In genomic region chr6:27133281-27134227, GRCh38 we compare ENCODE assay signal across 8 cellular contexts.
A peak's percentile ranks its signal among the peaks of the same experiment; 100 is the strongest.
DNase-seq lines count a peak whose midpoint lies in the region; FAIRE-seq and TF ChIP-seq lines count a peak whose summit lies in the region.

No MANE protein-coding gene starts in this region.

- H3K4me3 ChIP-seq in A673 (ENCODE audit: low read depth, low read length, poor library complexity, severe bottlenecking) (peak overlapping the region; percentile 59), astrocyte (ENCODE audit: insufficient read depth, low read depth, low read length) (peak overlapping the region; percentile 68), iPS-15b (ENCODE audit: low read depth, low read length) (peak overlapping the region; percentile 87), spleen (peak overlapping the region; percentile 35 to 72 (median 44))

- TF ChIP-seq CTCF in A673 (conservative IDR thresholded peaks at IDR 0.05; ENCODE audit: low read depth, low read length) (no peak), astrocyte (IDR thresholded peaks at IDR 0.05; ENCODE audit: insufficient read depth, low read depth, low read length) (no peak), spleen (IDR thresholded peaks at IDR 0.05 in 8 of 11, conservative IDR thresholded peaks at IDR 0.05 in 3 of 11) (peak in 1 of 11 experiments; percentile 10), GM10266 (IDR thresholded peaks at IDR 0.05; ENCODE audit: control insufficient read depth, insufficient read depth, low read depth, missing control alignments) (no peak)

- H3K9ac ChIP-seq in astrocyte (ENCODE audit: low read length) (peak overlapping the region; percentile 89), iPS-15b (ENCODE audit: low read depth, low read length) (peak overlapping the region; percentile 96)

- BruUV-seq in A673 (replicated peaks; lab: Mats Ljungman, UMichigan), result TSS peak; percentile 94

- peaks cover 13% of the 10 kb centered on the region for H3K4me1 Mint-ChIP-seq in astrocyte (ENCODE audit: low read depth, unreplicated experiment)

- H3K9me3 ChIP-seq in A673 (ENCODE audit: low read depth, low read length, poor library complexity, severe bottlenecking) (no peaks in the 10 kb centered on the region), astrocyte (ENCODE audit: insufficient read depth, low read depth, low read length) (no peaks in the 10 kb centered on the region), iPS-15b (ENCODE audit: control insufficient read depth, insufficient read depth, low read length) (no peaks in the 10 kb centered on the region), spleen (no peaks in the 10 kb centered on the region)

- CTCF ChIA-PET in A673 (lab: Charles Lee), result no interaction called here

- H3K4me1 ChIP-seq in A673 (ENCODE audit: insufficient read depth, low read length, poor library complexity, severe bottlenecking) (peaks cover 23% of the 10 kb centered on the region), astrocyte (ENCODE audit: insufficient read depth, low read length) (peaks cover 11% of the 10 kb centered on the region), iPS-15b (ENCODE audit: control insufficient read depth, insufficient read depth, low read length) (peaks cover 15% of the 10 kb centered on the region), spleen (peaks cover 9 to 74% (median 40%) of the 10 kb centered on the region in 6 donors)

- no peaks in the 10 kb centered on the region for H3K36me3 ChIP-seq in A673 (ENCODE audit: insufficient read depth, low read length, poor library complexity, severe bottlenecking)
- no peaks in the 10 kb centered on the region for H3K36me3 ChIP-seq in astrocyte (ENCODE audit: insufficient read depth, low read length)
- H3K36me3 ChIP-seq in iPS-15b (ENCODE audit: control insufficient read depth, insufficient read depth, low read length), result no peaks in the 10 kb centered on the region
- peaks cover 0 to 12% (median 0%) of the 10 kb centered on the region in 6 donors for H3K36me3 ChIP-seq in spleen

- H3K27ac Mint-ChIP-seq in astrocyte (ENCODE audit: unreplicated experiment), result no peak overlapping the region

- POLR2A ChIA-PET in A673 (lab: Charles Lee; ENCODE audit: low non-redundant PET), result interaction anchor here (0.5 to 2.4 kb wide), 8 partner anchors 13 to 977 kb away, joined by 3 to 74 read pairs (median 4); a partner anchor contains a TSS

- H4K20me1 ChIP-seq in astrocyte (ENCODE audit: insufficient read depth, low read length), result no peaks in the 10 kb centered on the region

- WGBS in spleen, 5 donors, result 1 to 6% (median 3%) methylated on average over 36 to 43 of the region's 43 CpGs

- peak overlapping the region; percentile 39 for H2AFZ ChIP-seq in astrocyte (ENCODE audit: low read depth, low read length)

- H3K9me3 Mint-ChIP-seq in astrocyte (ENCODE audit: unreplicated experiment), result no peaks in the 10 kb centered on the region

- H3K4me2 ChIP-seq in astrocyte (ENCODE audit: low read length), result peak overlapping the region; percentile 87

- H3K36me3 Mint-ChIP-seq in astrocyte (ENCODE audit: low read depth, unreplicated experiment), result peaks cover 2% of the 10 kb centered on the region

- H3K27ac ChIP-seq in A673 (ENCODE audit: low read depth, low read length, poor library complexity, severe bottlenecking) (peak overlapping the region; percentile 96), astrocyte (ENCODE audit: low read depth, low read length) (peak overlapping the region; percentile 87), spleen (peak overlapping the region; percentile 92 to 99 (median 96))

- DNase-seq in A673 (ENCODE audit: low spot score) (peak; percentile 85), M059J (ENCODE audit: low read depth) (peak; percentile 88), SW480 (ENCODE audit: low spot score) (peak; percentile 67), astrocyte (ENCODE audit: low read depth) (peak; percentile 69), spleen (peak; percentile 97), GM10266 (ENCODE audit: extremely low spot score) (no peak)

- H3K27me3 Mint-ChIP-seq in astrocyte (ENCODE audit: low read depth, unreplicated experiment), result no peaks in the 10 kb centered on the region

- H3K27me3 ChIP-seq in A673 (replicated peaks; ENCODE audit: insufficient read depth, low read depth, low read length, poor library complexity), result no peaks in the 10 kb centered on the region
- H3K27me3 ChIP-seq in astrocyte (ENCODE audit: insufficient read depth, low read length), result no peaks in the 10 kb centered on the region
- H3K27me3 ChIP-seq in iPS-15b (ENCODE audit: control insufficient read depth, insufficient read depth, low read length), result no peaks in the 10 kb centered on the region
- H3K27me3 ChIP-seq in spleen (replicated peaks in 1 of 7), result no peaks in the 10 kb centered on the region

- no peak overlapping the region for H3K4me3 Mint-ChIP-seq in astrocyte (ENCODE audit: unreplicated experiment)

- intact Hi-C loops in A673 (cut with micrococcal nuclease; ENCODE audit: unreplicated experiment) (loop anchor here (2.0 to 10.0 kb wide), 4 partner anchors 13 to 1109 kb away; a partner anchor contains a TSS), spleen (cut with DNase I; ENCODE audit: low total_unique reads) (no loop called here)

- H3K79me2 ChIP-seq in astrocyte (ENCODE audit: insufficient read depth, low read length), result no peaks in the 10 kb centered on the region

- TF ChIP-seq POLR2A in GM18526 (IDR thresholded peaks at IDR 0.05; ENCODE audit: extremely low read depth, insufficient read length) (peak; percentile 96), spleen (IDR thresholded peaks at IDR 0.05) (peak in 2 of 3 donors; percentile 41 to 82)

- no peak for FAIRE-seq in astrocyte (lab: Jason Lieb, UNC)
